9 cellular contexts compared by ENCODE assay signal in genomic region chr3:189947948-189948723, GRCh38.
DNase-seq lines count a peak whose midpoint lies in the region; ATAC-seq and TF ChIP-seq lines count a peak whose summit lies in the region.
"Had no signal": no experiment of that assay in that cellular context is flagged by ENCODE, and none has a peak within 500 bp of the region (broad histone marks: within the 10 kb centered on the region; RNA-seq: fewer than 3 reads in every experiment).

No MANE protein-coding gene starts in this region.

- no peaks in the 10 kb centered on the region for H3K4me1 ChIP-seq in gastroesophageal sphincter

- 39 to 41% methylated on average over 6 of the region's 6 CpGs for WGBS in gastroesophageal sphincter (ENCODE audit: low coverage in 1 of 2), 2 donors

- peaks cover 5% of the 10 kb centered on the region for H3K4me1 Mint-ChIP-seq in stimulated activated naive CD8-positive, alpha-beta T cell treated with anti-CD3 and anti-CD28 coated beads, Interleukin-15, Interleukin-2, amounts not matched to agents 100 ng/mL and 50 ng/mL, for 24 hours (ENCODE audit: low read depth)
- H3K4me1 Mint-ChIP-seq in nephron progenitor cell: peaks cover 34% of the 10 kb centered on the region
- H3K4me1 Mint-ChIP-seq in effector memory CD8-positive, alpha-beta T cell (ENCODE audit: low read depth in 2 of 2): peaks cover 2 to 3% of the 10 kb centered on the region in 2 donors
- no peaks in the 10 kb centered on the region for H3K4me1 Mint-ChIP-seq in CD14-positive monocyte

- peaks cover 5% of the 10 kb centered on the region for H3K27me3 ChIP-seq in gastroesophageal sphincter

- TF ChIP-seq CTCF in nephron progenitor cell (IDR thresholded peaks at IDR 0.05) (peak; percentile 56), gastroesophageal sphincter (IDR thresholded peaks at IDR 0.05) (peak in 1 of 4 experiments; percentile 17), CD14-positive monocyte (IDR thresholded peaks at IDR 0.05) (no peak)

- no peak for DNase-seq in stimulated activated naive CD8-positive, alpha-beta T cell treated with anti-CD3 and anti-CD28 coated beads, Interleukin-15, Interleukin-2, amounts not matched to agents 100 U/mL and 50 U/mL, for 24 hours
- DNase-seq in NCI-H146 (lab: John Stamatoyannopoulos, UW) (peak; percentile 75), astrocyte of the hippocampus (ENCODE audit: low read depth, low spot score) (peak; percentile 68), nephron progenitor cell (no peak), CD14-positive monocyte (ENCODE audit: low spot score) (no peak)
- no peak for DNase-seq in effector memory CD8-positive, alpha-beta T cell

- no peak for TF ChIP-seq EP300 in gastroesophageal sphincter (IDR thresholded peaks at IDR 0.05)

- H3K27ac ChIP-seq in gastroesophageal sphincter: no peak overlapping the region
- H3K27ac ChIP-seq: thoracic aorta had no signal

- peak overlapping the region; percentile 9 for H3K4me3 Mint-ChIP-seq in stimulated activated naive CD8-positive, alpha-beta T cell treated with anti-CD3 and anti-CD28 coated beads, Interleukin-15, Interleukin-2, amounts not matched to agents 100 ng/mL and 50 ng/mL, for 24 hours
- H3K4me3 Mint-ChIP-seq in nephron progenitor cell (no peak overlapping the region), CD14-positive monocyte (no peak overlapping the region)
- no peak overlapping the region for H3K4me3 Mint-ChIP-seq in effector memory CD8-positive, alpha-beta T cell

- H3K4me3 ChIP-seq in gastroesophageal sphincter: no peak overlapping the region
- H3K4me3 ChIP-seq: thoracic aorta had no signal

- intact Hi-C loops in CD14-positive monocyte (cut with micrococcal nuclease): no loop called here

- TF ChIP-seq POLR2A in gastroesophageal sphincter (IDR thresholded peaks at IDR 0.05): no peak

- no peaks in the 10 kb centered on the region for H3K9me3 Mint-ChIP-seq in stimulated activated naive CD8-positive, alpha-beta T cell treated with anti-CD3 and anti-CD28 coated beads, Interleukin-15, Interleukin-2, amounts not matched to agents 100 ng/mL and 50 ng/mL, for 24 hours
- H3K9me3 Mint-ChIP-seq in nephron progenitor cell (peaks cover 6% of the 10 kb centered on the region), CD14-positive monocyte (no peaks in the 10 kb centered on the region)
- no peaks in the 10 kb centered on the region for H3K9me3 Mint-ChIP-seq in effector memory CD8-positive, alpha-beta T cell

- peaks cover 6% of the 10 kb centered on the region for H3K27me3 Mint-ChIP-seq in stimulated activated naive CD8-positive, alpha-beta T cell treated with anti-CD3 and anti-CD28 coated beads, Interleukin-15, Interleukin-2, amounts not matched to agents 100 ng/mL and 50 ng/mL, for 24 hours
- H3K27me3 Mint-ChIP-seq in nephron progenitor cell (ENCODE audit: low read depth, poor library complexity) (peaks cover 10% of the 10 kb centered on the region), CD14-positive monocyte (ENCODE audit: low read depth in 3 of 3) (peaks cover 3 to 6% (median 5%) of the 10 kb centered on the region in 3 donors)
- peaks cover 19 to 30% of the 10 kb centered on the region in 2 donors for H3K27me3 Mint-ChIP-seq in effector memory CD8-positive, alpha-beta T cell

- ATAC-seq in stimulated activated naive CD8-positive, alpha-beta T cell treated with anti-CD3 and anti-CD28 coated beads, Interleukin-15, Interleukin-2, amounts not matched to agents 100 U/mL and 50 U/mL, for 24 hours: no peak
- no peak for ATAC-seq in gastroesophageal sphincter
- ATAC-seq in effector memory CD8-positive, alpha-beta T cell (replicated peaks): no peak

- H3K36me3 Mint-ChIP-seq in stimulated activated naive CD8-positive, alpha-beta T cell treated with anti-CD3 and anti-CD28 coated beads, Interleukin-15, Interleukin-2, amounts not matched to agents 100 ng/mL and 50 ng/mL, for 24 hours (ENCODE audit: low read depth): no peaks in the 10 kb centered on the region
- H3K36me3 Mint-ChIP-seq in nephron progenitor cell (ENCODE audit: low read depth) (peaks cover 6% of the 10 kb centered on the region), CD14-positive monocyte (no peaks in the 10 kb centered on the region)
- H3K36me3 Mint-ChIP-seq in effector memory CD8-positive, alpha-beta T cell (ENCODE audit: insufficient read depth): no peaks in the 10 kb centered on the region

- no peaks in the 10 kb centered on the region for H3K9me3 ChIP-seq in gastroesophageal sphincter
- H3K9me3 ChIP-seq: thoracic aorta had no signal

- H3K36me3 ChIP-seq in gastroesophageal sphincter: no peaks in the 10 kb centered on the region
- H3K36me3 ChIP-seq: thoracic aorta had no signal

- no peak overlapping the region for H3K27ac Mint-ChIP-seq in stimulated activated naive CD8-positive, alpha-beta T cell treated with anti-CD3 and anti-CD28 coated beads, Interleukin-15, Interleukin-2, amounts not matched to agents 100 ng/mL and 50 ng/mL, for 24 hours
- H3K27ac Mint-ChIP-seq in nephron progenitor cell (no peak overlapping the region), CD14-positive monocyte (no peak overlapping the region)
- H3K27ac Mint-ChIP-seq in effector memory CD8-positive, alpha-beta T cell: no peak overlapping the region

Comparison
In these comparisons a context has a peak if more than half of its experiments do, and no peak if none do; other contexts are left out.
1. DNase-seq: peak in NCI-H146 (single experiment) and astrocyte of the hippocampus (single experiment); none in stimulated activated naive CD8-positive, alpha-beta T cell treated with anti-CD3 and anti-CD28 coated beads, Interleukin-15, Interleukin-2, amounts not matched to agents 100 U/mL and 50 U/mL, for 24 hours (single experiment), nephron progenitor cell (single experiment), effector memory CD8-positive, alpha-beta T cell (0 of 3) and CD14-positive monocyte (single experiment).